In the genomic region with DNA sequence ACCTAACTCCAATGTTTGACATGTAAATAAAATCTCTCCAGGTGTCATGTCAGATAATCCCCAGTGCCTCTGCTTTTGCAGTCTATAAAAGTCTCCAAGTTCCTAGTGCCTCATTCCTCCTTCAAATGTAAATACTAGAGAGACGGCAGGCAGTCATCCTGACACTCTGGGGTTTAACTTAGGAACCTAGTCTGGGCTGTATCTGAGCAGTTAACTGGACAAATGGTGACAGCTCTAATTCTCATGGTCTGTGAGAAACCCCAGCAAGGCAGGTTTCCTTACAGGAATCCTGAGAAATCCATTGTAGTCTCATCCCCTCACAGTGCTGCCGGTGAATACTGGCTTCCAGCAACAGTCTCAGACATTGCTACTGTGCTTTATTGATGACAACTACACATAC, we compare ENCODE assay signal across 28 cellular contexts.
A peak's percentile ranks its signal among the peaks of the same experiment; 100 is the strongest.
DNase-seq lines count a peak whose midpoint lies in the region; ATAC-seq and TF ChIP-seq lines count a peak whose summit lies in the region.
"Had no signal": no experiment of that assay in that cellular context is flagged by ENCODE, and none has a peak within 500 bp of the region (broad histone marks: within the 10 kb centered on the region; RNA-seq: fewer than 3 reads in every experiment).

No MANE protein-coding gene starts in this region.

- H3K36me3 Mint-ChIP-seq in nephron progenitor cell (ENCODE audit: low read depth) = peaks cover 23% of the 10 kb centered on the region
- H3K36me3 Mint-ChIP-seq: CD14-positive monocyte; CD8-positive, alpha-beta memory T cell had no signal

- H3K9me3 Mint-ChIP-seq in nephron progenitor cell = peaks cover 33% of the 10 kb centered on the region
- H3K9me3 Mint-ChIP-seq: CD8-positive, alpha-beta memory T cell had no signal

- peak overlapping the region; percentile 96 for H3K27ac Mint-ChIP-seq in nephron progenitor cell
- H3K27ac Mint-ChIP-seq: CD14-positive monocyte; CD8-positive, alpha-beta memory T cell had no signal

- ATAC-seq in GM18867 (IDR thresholded peaks at IDR 0.05; ENCODE audit: unreplicated experiment) (no peak), HG03442 (IDR thresholded peaks at IDR 0.05; ENCODE audit: unreplicated experiment) (no peak)
- ATAC-seq: K562 had no signal

- H3K27me3 Mint-ChIP-seq in nephron progenitor cell (ENCODE audit: low read depth, poor library complexity) = no peaks in the 10 kb centered on the region

- DNase-seq in ELF-1 (ENCODE audit: low read depth, low spot score) = peak; percentile 47
- peak; percentile 69 for DNase-seq in SK-N-DZ (ENCODE audit: low spot score)
- peak; percentile 12 for DNase-seq in iPS-NIHi7 (ENCODE audit: extremely low spot score)
- no peak for DNase-seq in nephron progenitor cell
- DNase-seq in EL = no peak
- DNase-seq in activated T-cell treated with anti-CD3 and anti-CD28 coated beads for 4 hours = no peak
- DNase-seq: 8988T; ACHN; BE2C; CD8-positive, alpha-beta memory T cell; DMS 273 treated with DMSO at 0.1 percent for 48 hours; DMS79; GM23248; HCEC 1CT; Kasumi-1; MV-4-11; NCI-H1105 treated with DMSO at 0.1 percent for 48 hours; NCI-H146; NCI-H1930; NCI-H2107; NCI-H524; NCI-H774; SIG-M5; SK-N-SH had no signal

- H3K4me1 Mint-ChIP-seq in nephron progenitor cell = peaks cover 38% of the 10 kb centered on the region
- H3K4me1 Mint-ChIP-seq: CD14-positive monocyte; CD8-positive, alpha-beta memory T cell had no signal

- TF ChIP-seq CTCF in nephron progenitor cell (IDR thresholded peaks at IDR 0.05) = no peak

- H3K4me3 Mint-ChIP-seq in nephron progenitor cell = no peak overlapping the region
- H3K4me3 Mint-ChIP-seq: CD14-positive monocyte; CD8-positive, alpha-beta memory T cell had no signal

Comparison
In these comparisons a context has a peak if more than half of its experiments do, and no peak if none do; other contexts are left out.
1. DNase-seq: peak in ELF-1 (single experiment), SK-N-DZ (single experiment) and iPS-NIHi7 (single experiment); none in nephron progenitor cell (single experiment), EL (single experiment) and activated T-cell treated with anti-CD3 and anti-CD28 coated beads for 4 hours (single experiment).